ENCODE assay signal across 22 cellular contexts in the genomic region with DNA sequence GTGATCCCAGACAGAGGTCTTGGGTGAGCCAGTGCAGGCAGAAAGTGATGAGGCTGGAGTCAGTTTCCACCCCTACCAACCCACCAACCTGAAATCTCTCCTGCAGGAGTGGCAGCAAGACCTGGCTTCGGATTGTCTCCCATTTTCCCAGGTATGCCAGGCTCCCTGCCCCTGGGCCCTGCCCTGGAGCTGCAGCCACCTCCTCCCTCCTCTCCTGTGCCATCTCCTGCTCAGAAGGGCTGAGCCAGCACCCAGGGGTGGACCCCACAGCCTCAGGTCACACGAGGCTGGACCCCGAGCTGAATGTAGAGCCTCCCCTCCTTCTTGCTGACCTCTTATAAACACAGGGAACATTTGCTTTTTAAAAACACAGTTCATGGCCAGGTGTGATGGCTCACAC.
"Had no signal": no experiment of that assay in that cellular context is flagged by ENCODE, and none has a peak within 500 bp of the region (broad histone marks: within the 10 kb centered on the region; RNA-seq: fewer than 3 reads in every experiment).

No MANE protein-coding gene starts in this region.

- H3K4me3 ChIP-seq: cardiac muscle cell, heart left ventricle, hepatocyte, ovary, right lobe of liver, suprapubic skin, thyroid gland, upper lobe of left lung had no signal

- H3K27ac ChIP-seq: cardiac muscle cell, heart left ventricle, hepatocyte, ovary, right lobe of liver, suprapubic skin, thyroid gland, upper lobe of left lung had no signal

- H3K9me3 ChIP-seq: heart left ventricle, ovary, right lobe of liver, suprapubic skin, thyroid gland, upper lobe of left lung had no signal

- H3K27me3 ChIP-seq: cardiac muscle cell, heart left ventricle, hepatocyte, ovary, right lobe of liver, suprapubic skin, thyroid gland, upper lobe of left lung had no signal

- ATAC-seq: effector memory CD8-positive, alpha-beta T cell; heart left ventricle; left lobe of liver; naive thymus-derived CD4-positive, alpha-beta T cell; right lobe of liver; stimulated activated naive CD8-positive, alpha-beta T cell treated with anti-CD3 and anti-CD28 coated beads, Interleukin-15, amount 100 ng/mL, for 72 hours had no signal

- DNase-seq: cortex of kidney; effector memory CD8-positive, alpha-beta T cell; erythroblast; kidney glomerular epithelial cell; mesenchymal stem cell; naive thymus-derived CD4-positive, alpha-beta T cell; occipital lobe; ovary; stimulated activated CD4-positive, alpha-beta T cell treated with anti-CD3 and anti-CD28 coated beads, Interleukin-12 subunit alpha, Interleukin-12 subunit beta, amount 100 ng/mL, for 4 hours; stimulated activated CD4-positive, alpha-beta T cell treated with anti-CD3 and anti-CD28 coated beads, Interleukin-1b, Interleukin-23, amount 100 ng/mL, for 48 hours; stimulated activated CD4-positive, alpha-beta T cell treated with anti-CD3 and anti-CD28 coated beads, Interleukin-4, amount 100 ng/mL, for 1 hour; stimulated activated CD8-positive, alpha-beta memory T cell treated with anti-CD3 and anti-CD28 coated beads, Interleukin-4, amount 100 ng/mL, for 48 hours; stimulated activated naive CD4-positive, alpha-beta T cell; stimulated activated naive CD8-positive, alpha-beta T cell treated with anti-CD3 and anti-CD28 coated beads, Interleukin-15, amount 100 ng/mL, for 72 hours; thyroid gland had no signal

- H3K36me3 ChIP-seq: cardiac muscle cell, ovary, right lobe of liver, thyroid gland had no signal
